1 cellular context compared by ENCODE assay signal in genomic region chr12:78871566-78871965, GRCh38.
TF ChIP-seq lines count a peak whose summit lies in the region.

No MANE protein-coding gene starts in this region.

TF ChIP-seq in A549, 52 proteins besides CTCF, POLR2A, EP300 and RAD21 (continued from another document):
- no peak for TF ChIP-seq TFCP2L1 (CRISPR knock-in tag; IDR thresholded peaks at IDR 0.05)
